Comparison of ENCODE assay signal across 11 cellular contexts in genomic region chr15:36887214-36888017, GRCh38.
DNase-seq lines count a peak whose midpoint lies in the region; ATAC-seq and TF ChIP-seq lines count a peak whose summit lies in the region.
"Had no signal": no experiment of that assay in that cellular context is flagged by ENCODE, and none has a peak within 500 bp of the region (broad histone marks: within the 10 kb centered on the region; RNA-seq: fewer than 3 reads in every experiment).

No MANE protein-coding gene starts in this region.

- intact Hi-C loops in Caco-2 (cut with micrococcal nuclease; ENCODE audit: unreplicated experiment): no loop called here

- BruUV-seq in Caco-2 (replicated peaks; lab: Mats Ljungman, UMichigan): no TSS peak

- H3K9me3 ChIP-seq in Caco-2: no peaks in the 10 kb centered on the region
- H3K9me3 ChIP-seq in osteoblast (ENCODE audit: low read depth, low read length): no peaks in the 10 kb centered on the region

- in situ Hi-C loops in GM13976 (cut with MboI; ENCODE audit: low sequenced_read_pairs, unreplicated experiment): loop anchor here (10.0 to 25.0 kb wide), 2 partner anchors 217 to 1000 kb away; partner anchors contain the start of gene MEIS2

- H3K79me2 ChIP-seq in osteoblast (ENCODE audit: insufficient read depth, low read length): no peaks in the 10 kb centered on the region

- POLR2A ChIA-PET in Caco-2 (lab: Charles Lee): no interaction called here
- POLR2A ChIA-PET in T-cell (lab: Charles Lee): no interaction called here

- H3K4me3 ChIP-seq in Caco-2 (ENCODE audit: low read depth, low read length) (no peak overlapping the region), foreskin fibroblast (ENCODE audit: low read depth in 1 of 2, low read length in 2 of 2) (peak overlapping the region; percentile 26 to 43), osteoblast (ENCODE audit: insufficient read depth, low read length) (peak overlapping the region; percentile 38)

- ATAC-seq in T-cell (replicated peaks in 1 of 4): no peak

- DNase-seq in Caco-2 (no peak), NCI-H82 treated with DMSO at 0.1 percent for 48 hours (lab: John Stamatoyannopoulos, UW; ENCODE audit: unreplicated experiment) (peak; percentile 38), foreskin fibroblast (no peak), osteoblast (ENCODE audit: insufficient read length, low spot score, missing footprints) (peak; percentile 70), T-cell (no peak), NCI-H1436 treated with DMSO at 0.1 percent for 48 hours (lab: John Stamatoyannopoulos, UW) (no peak), AG20443 (ENCODE audit: low spot score) (no peak), GM13976 (ENCODE audit: low spot score) (no peak)
- DNase-seq: activated CD4-positive, alpha-beta T cell treated with anti-CD3 and anti-CD28 coated beads, Interleukin-2, amount 50 U/mL, for 48 hours; effector CD4-positive, alpha-beta T cell; NK-92 treated with Interleukin-12 subunit alpha and Interleukin-12 subunit beta, amount 100 ng/mL, for 24 hours had no signal

- H4K20me1 ChIP-seq in osteoblast (ENCODE audit: insufficient read depth, low read length): no peaks in the 10 kb centered on the region

- H3K27me3 Mint-ChIP-seq in Caco-2 (ENCODE audit: insufficient read depth, unreplicated experiment) (peaks cover 2% of the 10 kb centered on the region), T-cell (peaks cover 87 to 89% of the 10 kb centered on the region in 2 donors)

- no peak overlapping the region for H2AFZ ChIP-seq in osteoblast (ENCODE audit: low read length)

- CTCF ChIA-PET in Caco-2 (lab: Charles Lee) (no interaction called here), T-cell (lab: Charles Lee) (no interaction called here)

- no peak for TF ChIP-seq CTCF in Caco-2 (IDR thresholded peaks at IDR 0.05; ENCODE audit: insufficient read depth in 1 of 2, low read depth in 1 of 2, low read length in 1 of 2, severe bottlenecking in 1 of 2, unreplicated experiment in 1 of 2)
- TF ChIP-seq CTCF in foreskin fibroblast (IDR thresholded peaks at IDR 0.05; ENCODE audit: low read depth, low read length): no peak
- no peak for TF ChIP-seq CTCF in osteoblast (IDR thresholded peaks at IDR 0.05; ENCODE audit: extremely low read depth, low read depth, low read length)
- no peak for TF ChIP-seq CTCF in GM13976 (IDR thresholded peaks at IDR 0.05; ENCODE audit: borderline replicate concordance, control extremely low read depth, extremely low read depth, insufficient read depth, missing control alignments)

- peaks cover 17% of the 10 kb centered on the region for H3K4me1 ChIP-seq in Caco-2
- peaks cover 20% of the 10 kb centered on the region for H3K4me1 ChIP-seq in osteoblast (ENCODE audit: insufficient read depth, low read length)

- H3K27me3 ChIP-seq in Caco-2 (replicated peaks; ENCODE audit: control insufficient read depth, insufficient read depth, low read length): no peaks in the 10 kb centered on the region; the same call in 1 of the 2 replicates
- peaks cover 63% of the 10 kb centered on the region for H3K27me3 ChIP-seq in osteoblast (ENCODE audit: insufficient read depth, low read length)

- H3K4me3 Mint-ChIP-seq in Caco-2 (ENCODE audit: unreplicated experiment): peak overlapping the region; percentile 52
- H3K4me3 Mint-ChIP-seq in T-cell: peak overlapping the region in 1 of 3 donors; percentile 18

- H3K4me2 ChIP-seq in osteoblast (ENCODE audit: insufficient read depth, low read length): peak overlapping the region; percentile 65

- H3K9me3 Mint-ChIP-seq in Caco-2 (ENCODE audit: unreplicated experiment) (no peaks in the 10 kb centered on the region), T-cell (no peaks in the 10 kb centered on the region)

- no peak overlapping the region for H3K27ac ChIP-seq in osteoblast (ENCODE audit: low read depth, low read length)

- H3K4me1 Mint-ChIP-seq in Caco-2 (ENCODE audit: low read depth, unreplicated experiment): peaks cover 24% of the 10 kb centered on the region
- H3K4me1 Mint-ChIP-seq in T-cell: peaks cover 8 to 29% (median 14%) of the 10 kb centered on the region in 3 donors

- no peaks in the 10 kb centered on the region; the same call in 1 of the 2 replicates for H3K36me3 ChIP-seq in Caco-2 (ENCODE audit: control insufficient read depth, insufficient read depth, low read length)
- peaks cover 6% of the 10 kb centered on the region for H3K36me3 ChIP-seq in osteoblast (ENCODE audit: insufficient read depth, low read length)

- H3K27ac Mint-ChIP-seq in Caco-2 (ENCODE audit: unreplicated experiment) (no peak overlapping the region), T-cell (peak overlapping the region in 1 of 2 donors; percentile 43)

- H3K36me3 Mint-ChIP-seq in Caco-2 (ENCODE audit: insufficient read depth, unreplicated experiment): peaks cover 16% of the 10 kb centered on the region
- H3K36me3 Mint-ChIP-seq in T-cell: no peaks in the 10 kb centered on the region

Comparison
In these comparisons a context has a peak if more than half of its experiments do, and no peak if none do; other contexts are left out.
1. DNase-seq: peak in NCI-H82 treated with DMSO at 0.1 percent for 48 hours (single experiment) and osteoblast (single experiment); none in Caco-2 (0 of 2), foreskin fibroblast (0 of 2), T-cell (0 of 34), NCI-H1436 treated with DMSO at 0.1 percent for 48 hours (single experiment), AG20443 (single experiment) and GM13976 (single experiment).